26 cellular contexts compared by ENCODE assay signal in the genomic region with DNA sequence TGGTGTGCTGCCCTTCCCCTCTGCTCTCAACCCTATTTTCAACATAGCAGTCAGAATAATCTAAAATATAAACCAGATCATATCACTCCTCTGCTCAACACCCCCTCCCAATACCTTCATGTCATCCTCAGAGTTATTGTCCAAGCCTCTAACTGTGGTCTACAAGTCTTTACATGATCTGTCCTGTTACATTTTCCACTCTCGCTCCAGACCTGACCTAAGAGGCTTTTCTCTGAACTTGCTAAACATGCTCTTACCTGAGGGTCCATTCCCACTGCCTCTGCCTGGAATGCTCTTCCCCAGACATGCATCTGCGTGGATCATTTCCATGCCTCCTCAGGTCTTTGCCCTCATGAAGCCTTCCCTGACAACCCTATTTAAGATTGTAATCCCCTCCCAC. TPM values are rescaled to one million over a fixed set of nuclear protein-coding genes. Genes with fewer than 3 reads are reported as not detected.
DNase-seq lines count a peak whose midpoint lies in the region; ATAC-seq and TF ChIP-seq lines count a peak whose summit lies in the region.
"Had no signal": no experiment of that assay in that cellular context is flagged by ENCODE, and none has a peak within 500 bp of the region (broad histone marks: within the 10 kb centered on the region; RNA-seq: fewer than 3 reads in every experiment).

No MANE protein-coding gene starts in this region.

- H4K20me1 ChIP-seq in BLaER1 (no peaks in the 10 kb centered on the region), KMS-11 (ENCODE audit: insufficient read depth) (no peaks in the 10 kb centered on the region)

- no peaks in the 10 kb centered on the region for H3K27me3 Mint-ChIP-seq in activated naive CD8-positive, alpha-beta T cell treated with anti-CD3 and anti-CD28 coated beads for 36 hours
- H3K27me3 Mint-ChIP-seq: activated T-helper 17 cell treated with anti-CD3 and anti-CD28 coated beads, Interleukin-2, amount 50 U/mL, for 72 hours; CD4-positive, alpha-beta T cell; naive B cell had no signal

- H3K79me2 ChIP-seq in KMS-11 (ENCODE audit: insufficient read depth, low read depth), result no peaks in the 10 kb centered on the region
- H3K79me2 ChIP-seq: parathyroid adenoma had no signal

- DNase-seq in right atrium auricular region (ENCODE audit: low spot score) (no peak), NCI-H146 (lab: John Stamatoyannopoulos, UW) (no peak)
- DNase-seq in activated naive CD8-positive, alpha-beta T cell treated with anti-CD3 and anti-CD28 coated beads for 36 hours, result no peak
- DNase-seq: activated CD8-positive, alpha-beta memory T cell treated with anti-CD3 and anti-CD28 coated beads for 24 hours; caudate nucleus; CD4-positive, alpha-beta T cell; DMS79 treated with DMSO at 0.1 percent for 48 hours; glutamatergic neuron; immature natural killer cell; IMR-90; NCI-H2081; NCI-H510A; PC-3; small intestine; upper lobe of left lung had no signal

- H3K4me3 Mint-ChIP-seq in activated naive CD8-positive, alpha-beta T cell treated with anti-CD3 and anti-CD28 coated beads for 36 hours, result no peak overlapping the region
- H3K4me3 Mint-ChIP-seq: activated T-helper 17 cell treated with anti-CD3 and anti-CD28 coated beads, Interleukin-2, amount 50 U/mL, for 72 hours; CD4-positive, alpha-beta T cell; GM23338; immature natural killer cell; naive B cell had no signal

- H3K9ac ChIP-seq in BLaER1, result no peak overlapping the region
- H3K9ac ChIP-seq in KMS-11, result no peak overlapping the region
- H3K9ac ChIP-seq: parathyroid adenoma had no signal

- H3K36me3 Mint-ChIP-seq in activated naive CD8-positive, alpha-beta T cell treated with anti-CD3 and anti-CD28 coated beads for 36 hours, result peaks cover 1% of the 10 kb centered on the region

- H3K4me1 ChIP-seq in BLaER1 (peaks cover 77% of the 10 kb centered on the region), KMS-11 (ENCODE audit: low read depth, poor library complexity, severe bottlenecking) (peaks cover 54% of the 10 kb centered on the region), right atrium auricular region (peaks cover 0 to 34% of the 10 kb centered on the region in 2 donors)
- H3K4me1 ChIP-seq: parathyroid adenoma had no signal

- H3K27ac Mint-ChIP-seq in activated naive CD8-positive, alpha-beta T cell treated with anti-CD3 and anti-CD28 coated beads for 36 hours, result no peak overlapping the region
- H3K27ac Mint-ChIP-seq: activated T-helper 17 cell treated with anti-CD3 and anti-CD28 coated beads, Interleukin-2, amount 50 U/mL, for 72 hours; CD4-positive, alpha-beta T cell; GM23338; immature natural killer cell; naive B cell had no signal

- H3K27me3 ChIP-seq in BLaER1, result no peaks in the 10 kb centered on the region
- no peaks in the 10 kb centered on the region for H3K27me3 ChIP-seq in KMS-11 (ENCODE audit: insufficient read depth, low read depth)
- H3K27me3 ChIP-seq in right atrium auricular region, result no peaks in the 10 kb centered on the region
- H3K27me3 ChIP-seq: esophagus muscularis mucosa, upper lobe of left lung had no signal

- TF ChIP-seq CTCF in KMS-11 (conservative IDR thresholded peaks at IDR 0.05; ENCODE audit: low read depth, low read length), result no peak
- no peak for TF ChIP-seq CTCF in right atrium auricular region (IDR thresholded peaks at IDR 0.05)

- H3K36me3 ChIP-seq in BLaER1, result peaks cover 45% of the 10 kb centered on the region
- no peaks in the 10 kb centered on the region for H3K36me3 ChIP-seq in KMS-11 (ENCODE audit: insufficient read depth)
- peaks cover 4% of the 10 kb centered on the region for H3K36me3 ChIP-seq in right atrium auricular region
- H3K36me3 ChIP-seq: upper lobe of left lung had no signal

- H3K9me3 ChIP-seq in BLaER1 (peaks cover 7% of the 10 kb centered on the region; the same call in 1 of the 2 replicates), right atrium auricular region (no peaks in the 10 kb centered on the region)
- H3K9me3 ChIP-seq: esophagus muscularis mucosa, upper lobe of left lung had no signal

- H3K9me3 Mint-ChIP-seq in activated naive CD8-positive, alpha-beta T cell treated with anti-CD3 and anti-CD28 coated beads for 36 hours, result no peaks in the 10 kb centered on the region
- H3K9me3 Mint-ChIP-seq: activated T-helper 17 cell treated with anti-CD3 and anti-CD28 coated beads, Interleukin-2, amount 50 U/mL, for 72 hours; CD4-positive, alpha-beta T cell; GM23338; immature natural killer cell had no signal

- ATAC-seq in GM19395 (IDR thresholded peaks at IDR 0.05; ENCODE audit: unreplicated experiment) (peak; percentile 2), HG03175 (IDR thresholded peaks at IDR 0.05; ENCODE audit: unreplicated experiment) (no peak), GM18870 (IDR thresholded peaks at IDR 0.05; ENCODE audit: unreplicated experiment) (no peak)
- ATAC-seq: GM23338, PC-3 had no signal

- H3K27ac ChIP-seq in BLaER1 (peak overlapping the region; percentile 92), KMS-11 (peak overlapping the region; percentile 34; the same call in 1 of the 2 replicates), right atrium auricular region (peak overlapping the region; percentile 59 to 88)
- H3K27ac ChIP-seq: esophagus muscularis mucosa, parathyroid adenoma, SK-N-MC had no signal

- no peak overlapping the region for H2AFZ ChIP-seq in KMS-11 (ENCODE audit: low read depth)
- H2AFZ ChIP-seq: GM23338, parathyroid adenoma had no signal

- no peak overlapping the region for H3K4me3 ChIP-seq in BLaER1
- no peak overlapping the region for H3K4me3 ChIP-seq in KMS-11 (IDR thresholded peaks at IDR 0.05; ENCODE audit: insufficient read depth, low read depth, low read length)
- no peak overlapping the region for H3K4me3 ChIP-seq in right atrium auricular region
- H3K4me3 ChIP-seq: esophagus muscularis mucosa, GM23338, SK-N-MC, upper lobe of left lung had no signal

- H3K4me2 ChIP-seq in BLaER1, result peak overlapping the region; percentile 69
- peak overlapping the region; percentile 49; the same call in 1 of the 2 replicates for H3K4me2 ChIP-seq in KMS-11
- H3K4me2 ChIP-seq: GM23338 had no signal

- no peaks in the 10 kb centered on the region for H3K4me1 Mint-ChIP-seq in activated naive CD8-positive, alpha-beta T cell treated with anti-CD3 and anti-CD28 coated beads for 36 hours
- H3K4me1 Mint-ChIP-seq: activated T-helper 17 cell treated with anti-CD3 and anti-CD28 coated beads, Interleukin-2, amount 50 U/mL, for 72 hours; GM23338; immature natural killer cell had no signal

RNA-seq across cellular contexts. Expression of a gene that starts 12.0 kb away (rescaled TPM):
- total RNA-seq in right atrium auricular region, result 10 to 100 TPM; 10.2 to 23.1 TPM
- under 1 TPM; 0.23 to 0.88 TPM for total RNA-seq in activated naive CD8-positive, alpha-beta T cell treated with anti-CD3 and anti-CD28 coated beads for 36 hours

RNA-seq across cellular contexts. Expression of a gene that starts 28.5 kb away (rescaled TPM):
- total RNA-seq in right atrium auricular region, result 10 to 100 TPM in 1 of 2 donors, 1 to 10 TPM in 1; 8.3 to 20.6 TPM
- total RNA-seq in activated naive CD8-positive, alpha-beta T cell treated with anti-CD3 and anti-CD28 coated beads for 36 hours, result 10 to 100 TPM; 11.2 to 11.3 TPM

Comparison
In these comparisons a context has a peak if more than half of its experiments do, and no peak if none do; other contexts are left out.
1. H3K27ac ChIP-seq: peak in every context shown above with its lines; median percentile 92 in BLaER1; 74 in right atrium auricular region; 34 in KMS-11.
2. RNA of a gene that starts 12.0 kb away (total RNA-seq): 10.2 to 23.1 TPM in right atrium auricular region; 0.23 to 0.88 TPM in activated naive CD8-positive, alpha-beta T cell treated with anti-CD3 and anti-CD28 coated beads for 36 hours; every median in the first group is over 4 times any median in the second.